Comparison of ENCODE assay signal across 8 cellular contexts in the genomic region with DNA sequence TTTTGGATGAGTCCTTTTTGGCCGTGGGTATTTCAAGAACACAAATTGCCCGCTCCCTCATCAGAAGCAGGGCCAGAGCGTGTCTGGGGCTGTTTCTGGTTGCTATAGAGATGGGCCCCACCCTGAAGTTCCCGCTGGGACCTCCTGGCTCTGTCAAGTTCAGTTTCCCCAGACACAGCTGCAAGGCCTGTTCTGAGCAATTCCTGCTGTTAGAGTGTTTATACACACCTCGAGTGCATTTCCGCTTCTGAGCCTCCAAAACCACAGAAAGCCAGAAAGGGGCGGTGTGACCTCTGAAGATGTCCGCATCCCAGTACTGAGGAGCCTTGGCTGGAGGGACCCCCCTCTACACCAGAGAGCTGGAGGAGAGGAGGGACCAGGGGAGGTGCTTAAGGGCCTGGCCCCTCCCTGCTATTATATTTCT. TPM values are rescaled to one million over a fixed set of nuclear protein-coding genes. Genes with fewer than 3 reads are reported as not detected.
DNase-seq lines count a peak whose midpoint lies in the region; ATAC-seq, FAIRE-seq and TF ChIP-seq lines count a peak whose summit lies in the region.

No MANE protein-coding gene starts in this region.

- POLR2A ChIA-PET in K562 (lab: Yijun Ruan, JAX): interaction anchor here (0.6 to 1.3 kb wide), 7 partner anchors 8 to 116 kb away, joined by 3 to 9 read pairs (median 3); partner anchors contain the start of gene WBP2

- H3K4me2 ChIP-seq in GM23338 (no peak overlapping the region), MM.1S (ENCODE audit: low read depth, low read length) (peak overlapping the region; percentile 90), K562 (ENCODE audit: insufficient read depth, low read length) (peak overlapping the region; percentile 29)

- H3K27me3 ChIP-seq in GM23338 (ENCODE audit: insufficient read depth) (no peaks in the 10 kb centered on the region), MM.1S (replicated peaks; ENCODE audit: insufficient read depth, low read length) (no peaks in the 10 kb centered on the region), K562 (ENCODE audit: control insufficient read depth in 2 of 2, insufficient read depth in 2 of 2, low read length in 2 of 2) (no peaks in the 10 kb centered on the region)

- H3K36me3 Mint-ChIP-seq in GM23338 (ENCODE audit: low read depth) (no peaks in the 10 kb centered on the region; the same call in 2 of the 3 replicates), memory B cell (no peaks in the 10 kb centered on the region)

- intact Hi-C loops in K562 (cut with micrococcal nuclease): no loop called here

- no peak overlapping the region for H3K27ac Mint-ChIP-seq in GM23338
- H3K27ac Mint-ChIP-seq in memory B cell: peak overlapping the region; percentile 93

- TF ChIP-seq CTCF in GM23338 (conservative IDR thresholded peaks at IDR 0.05; ENCODE audit: low read depth in 2 of 2) (peak in 1 of 2 experiments; percentile 43; a peak in 2 of 4 replicates), MM.1S (IDR thresholded peaks at IDR 0.05; ENCODE audit: low read length) (no peak), K562 (IDR thresholded peaks at IDR 0.05 in 2 of 3, conservative IDR thresholded peaks at IDR 0.05 in 1 of 3; ENCODE audit: insufficient read depth in 2 of 3, low read depth in 1 of 3, low read length in 3 of 3) (no peak; a peak in 1 of 6 replicates)

- peak; percentile 32 to 51 for ATAC-seq in activated CD4-positive, CD25-positive, alpha-beta regulatory T cell treated with anti-CD3 and anti-CD28 coated beads, Interleukin-2, amount 50 U/mL, for 24 hours
- peak; percentile 85 for ATAC-seq in GM23338
- ATAC-seq in K562: peak; percentile 76
- peak; percentile 90 for ATAC-seq in memory B cell (ENCODE audit: low read depth)

- H3K79me2 ChIP-seq in GM23338 (replicated peaks; ENCODE audit: insufficient read depth) (no peaks in the 10 kb centered on the region), MM.1S (ENCODE audit: low read length) (no peaks in the 10 kb centered on the region), K562 (ENCODE audit: control insufficient read depth, insufficient read depth, low read length) (no peaks in the 10 kb centered on the region)

- no peaks in the 10 kb centered on the region for H4K20me1 ChIP-seq in GM23338 (replicated peaks; ENCODE audit: insufficient read depth)
- H4K20me1 ChIP-seq in MM.1S (ENCODE audit: insufficient read depth, low read length): no peaks in the 10 kb centered on the region
- H4K20me1 ChIP-seq in K562 (replicated peaks; ENCODE audit: control insufficient read depth, insufficient read depth, low read length): no peaks in the 10 kb centered on the region

- H3K36me3 ChIP-seq in GM23338 (ENCODE audit: insufficient read depth) (no peaks in the 10 kb centered on the region), MM.1S (replicated peaks; ENCODE audit: insufficient read depth, low read length) (no peaks in the 10 kb centered on the region), K562 (ENCODE audit: control insufficient read depth, insufficient read depth, low read length) (no peaks in the 10 kb centered on the region)

- TF ChIP-seq RAD21 in K562 (CRISPR knock-in tag; conservative IDR thresholded peaks at IDR 0.05 in 1 of 2, IDR thresholded peaks at IDR 0.05 in 1 of 2): peak in 1 of 2 experiments; percentile 27; a peak in 2 of 4 replicates

- TF ChIP-seq POLR2A in K562 (conservative IDR thresholded peaks at IDR 0.05): no peak

- H3K9me2 ChIP-seq in GM23338 (ENCODE audit: insufficient read depth): no peaks in the 10 kb centered on the region
- no peaks in the 10 kb centered on the region for H3K9me2 ChIP-seq in MM.1S (replicated peaks; ENCODE audit: insufficient read depth, low read length)

- CTCF ChIA-PET in K562 (lab: Yijun Ruan, JAX; ENCODE audit: low intra/inter-chr PET ratio): no interaction called here

- H3K4me3 Mint-ChIP-seq in GM23338 (no peak overlapping the region), memory B cell (peak overlapping the region; percentile 52)

- TF ChIP-seq EP300 in K562 (IDR thresholded peaks at IDR 0.05; ENCODE audit: low read length): no peak

- no TSS peak for BruUV-seq in K562 (replicated peaks; lab: Mats Ljungman, UMichigan)

- H3K4me1 Mint-ChIP-seq in GM23338: peaks cover 14% of the 10 kb centered on the region
- peaks cover 13% of the 10 kb centered on the region for H3K4me1 Mint-ChIP-seq in memory B cell

- H3K9me1 ChIP-seq in K562 (ENCODE audit: control insufficient read depth, insufficient read depth, low read length): no peaks in the 10 kb centered on the region

- H3K9me3 Mint-ChIP-seq in GM23338 (no peaks in the 10 kb centered on the region), memory B cell (no peaks in the 10 kb centered on the region)

- H3K4me3 ChIP-seq in GM23338 (no peak overlapping the region), MM.1S (ENCODE audit: low read length) (peak overlapping the region; percentile 28; the same call in 1 of the 2 replicates), K562 (no peak overlapping the region)

- in situ Hi-C loops in K562 (cut with MboI): no loop called here

- DNase-seq in activated CD4-positive, CD25-positive, alpha-beta regulatory T cell (lab: John Stamatoyannopoulos, UW): no peak
- DNase-seq in GM23338 (ENCODE audit: low spot score) (peak; percentile 74), MM.1S (peak; percentile 95), K562 (ENCODE audit: extremely low read depth in 1 of 4, low spot score in 3 of 4) (peak in 3 of 4 experiments; percentile 38 to 58 (median 49)), memory B cell (ENCODE audit: low spot score in 2 of 2) (peak; percentile 55 to 62), RKO (ENCODE audit: low spot score) (no peak), mesenteric fat pad (ENCODE audit: low spot score) (no peak)

- H3K27ac ChIP-seq in GM23338 (ENCODE audit: low read depth) (no peak overlapping the region), MM.1S (ENCODE audit: low read length) (peak overlapping the region; percentile 98), K562 (ENCODE audit: extremely low read depth, low read depth, low read length) (peak overlapping the region; percentile 42; the same call in 1 of the 3 replicates)

- H3K4me1 ChIP-seq in GM23338 (ENCODE audit: insufficient read depth): no peaks in the 10 kb centered on the region
- H3K4me1 ChIP-seq in MM.1S (ENCODE audit: low read length): peaks cover 26% of the 10 kb centered on the region
- peaks cover 22 to 34% of the 10 kb centered on the region in 2 experiments for H3K4me1 ChIP-seq in K562 (replicated peaks in 1 of 2; ENCODE audit: control insufficient read depth in 2 of 2, insufficient read depth in 2 of 2, low read length in 2 of 2)

- 40% methylated on average over 8 of the region's 8 CpGs for WGBS in K562 (ENCODE audit: insufficient coverage, low coverage, missing lambda C conversion rate)

- peak overlapping the region; percentile 78 for H3K9ac ChIP-seq in MM.1S (ENCODE audit: low read length)
- peak overlapping the region; percentile 13; a peak in 2 of 4 replicates for H3K9ac ChIP-seq in K562 (ENCODE audit: insufficient read depth in 1 of 2, low read depth in 2 of 2, low read length in 2 of 2)

- H3F3A ChIP-seq in GM23338 (replicated peaks; ENCODE audit: low read depth) (0 out of 2 replicates have a peak, but pooled peaks cover 12% of the 10 kb centered on the region), MM.1S (ENCODE audit: insufficient read depth, low read length) (peaks cover 19% of the 10 kb centered on the region)

- H2AFZ ChIP-seq in GM23338 (no peak overlapping the region), MM.1S (ENCODE audit: low read length) (peak overlapping the region; percentile 15; the same call in 1 of the 2 replicates), K562 (ENCODE audit: low read depth, low read length) (peak overlapping the region; percentile 73)

- H3K9me3 ChIP-seq in MM.1S (replicated peaks; ENCODE audit: insufficient read depth, low read length) (no peaks in the 10 kb centered on the region), K562 (replicated peaks; ENCODE audit: control insufficient read depth, insufficient read depth, low read depth, low read length) (no peaks in the 10 kb centered on the region)

- peaks cover 17% of the 10 kb centered on the region for H3K27me3 Mint-ChIP-seq in GM23338 (ENCODE audit: insufficient read depth, low read depth, poor library complexity)
- no peaks in the 10 kb centered on the region for H3K27me3 Mint-ChIP-seq in memory B cell

- FAIRE-seq in K562 (lab: Jason Lieb, UNC): peak; percentile 49

RNA-seq across cellular contexts. Expression of gene WBP2, which starts 9.3 kb away (rescaled TPM):
- 34.9 and 36.2 TPM in 2 replicates for total RNA-seq in GM23338 (2014; rRNA removed; shearing (Covaris generic))
- polyA plus RNA-seq in GM23338 (2016; fragmentation: Nextera tagmentation; extraction: Ambion mirVana) (59.5 and 63.5 TPM in 2 replicates), K562 (2011; rRNA removed) (20.0 and 81.3 TPM in 2 replicates), K562 (2014; fragmentation: Illumina TruSeq; extraction: Trizol) (68.6 and 96.0 TPM in 2 replicates), K562 (2014; fragmentation: Nextera tagmentation; extraction: Ambion mirVana) (1 to 10 TPM; 2.2 to 3.7 TPM), K562 (2014; rRNA removed) (30.9 and 33.1 TPM in 2 replicates)
- 86.2 and 163 TPM in 2 replicates for total RNA-seq in K562 (2011; cell fraction: chromatin; rRNA removed; ENCODE audit: low replicate concordance)
- 82.5 and 95.5 TPM in 2 replicates for total RNA-seq in K562 (2011; cell fraction: nucleolus; rRNA removed)
- 79.1 and 87.2 TPM in 2 replicates for total RNA-seq in K562 (2011; cell fraction: nucleoplasm; rRNA removed)
- total RNA-seq in K562 (2014; rRNA removed) (25.2 and 35.8 TPM in 2 replicates), K562 (2014; rRNA removed; fragmentation: Illumina TruSeq; extraction: Trizol) (18.1 and 22.9 TPM in 2 replicates), K562 (2015; rRNA removed; fragmentation: Illumina TruSeq; extraction: Trizol) (13.8 and 16.2 TPM in 2 replicates), K562 (2021) (63.5 and 74.3 TPM in 2 replicates), mesenteric fat pad (125 TPM)
- polyA plus RNA-seq in K562 (2011; cell fraction: cytosol; rRNA removed): 25.6 and 40.9 TPM in 2 replicates
- 60.4 and 70.3 TPM in 2 replicates for polyA plus RNA-seq in K562 (2011; cell fraction: nucleus; rRNA removed)
- 83.9 and 158 TPM in 2 replicates for polyA plus RNA-seq in K562 (2012)
- polyA minus RNA-seq in K562 (2011; rRNA and poly(A)+ RNA removed): 25.4 and 47.1 TPM in 2 replicates
- polyA minus RNA-seq in K562 (2011; cell fraction: cytosol; rRNA and poly(A)+ RNA removed): 45.1 and 49.2 TPM in 2 replicates
- polyA minus RNA-seq in K562 (2011; cell fraction: nucleus; rRNA and poly(A)+ RNA removed): 30.4 and 43.1 TPM in 2 replicates

RNA-seq across cellular contexts. Expression of gene TRIM47, which starts 13.9 kb away (rescaled TPM):
- 9.9 and 12.5 TPM in 2 replicates for total RNA-seq in GM23338 (2014; rRNA removed; shearing (Covaris generic))
- polyA plus RNA-seq in GM23338 (2016; fragmentation: Nextera tagmentation; extraction: Ambion mirVana): 7.2 TPM in 2 replicates
- 3.4 and 21.0 TPM in 2 replicates for total RNA-seq in K562 (2011; cell fraction: chromatin; rRNA removed; ENCODE audit: low replicate concordance)
- total RNA-seq in K562 (2011; cell fraction: nucleolus; rRNA removed): 13.6 and 18.0 TPM in 2 replicates
- 5.5 and 10.1 TPM in 2 replicates for total RNA-seq in K562 (2011; cell fraction: nucleoplasm; rRNA removed)
- total RNA-seq in K562 (2014; rRNA removed): 4.0 and 4.6 TPM in 2 replicates
- total RNA-seq in K562 (2014; rRNA removed; fragmentation: Illumina TruSeq; extraction: Trizol): 1.0 and 1.1 TPM in 2 replicates
- total RNA-seq in K562 (2015; rRNA removed; fragmentation: Illumina TruSeq; extraction: Trizol): 3.9 and 4.3 TPM in 2 replicates
- total RNA-seq in K562 (2021): 5.8 and 6.1 TPM in 2 replicates
- 3.2 and 5.6 TPM in 2 replicates for polyA plus RNA-seq in K562 (2011; rRNA removed)
- polyA plus RNA-seq in K562 (2011; cell fraction: cytosol; rRNA removed): 5.1 and 9.1 TPM in 2 replicates
- 15.5 and 18.6 TPM in 2 replicates for polyA plus RNA-seq in K562 (2011; cell fraction: nucleus; rRNA removed)
- polyA plus RNA-seq in K562 (2012): 4.2 and 6.8 TPM in 2 replicates
- 1.9 and 3.4 TPM in 2 replicates for polyA plus RNA-seq in K562 (2014; fragmentation: Illumina TruSeq; extraction: Trizol)
- polyA plus RNA-seq in K562 (2014; fragmentation: Nextera tagmentation; extraction: Ambion mirVana): under 1 TPM; 0.56 to 0.63 TPM
- 3.7 and 5.5 TPM in 2 replicates for polyA plus RNA-seq in K562 (2014; rRNA removed)
- 1.9 and 2.6 TPM in 2 replicates for polyA minus RNA-seq in K562 (2011; rRNA and poly(A)+ RNA removed)
- polyA minus RNA-seq in K562 (2011; cell fraction: cytosol; rRNA and poly(A)+ RNA removed): 4.6 and 5.6 TPM in 2 replicates
- 8.6 and 9.2 TPM in 2 replicates for polyA minus RNA-seq in K562 (2011; cell fraction: nucleus; rRNA and poly(A)+ RNA removed)
- 35.7 TPM for total RNA-seq in mesenteric fat pad

RNA-seq across cellular contexts. Expression of gene UNC13D, which starts 20.3 kb away (rescaled TPM):
- total RNA-seq in GM23338 (2014; rRNA removed; shearing (Covaris generic)): 3.8 and 5.9 TPM in 2 replicates
- 10.5 and 10.8 TPM in 2 replicates for polyA plus RNA-seq in GM23338 (2016; fragmentation: Nextera tagmentation; extraction: Ambion mirVana)
- total RNA-seq in K562 (2011; cell fraction: chromatin; rRNA removed; ENCODE audit: low replicate concordance): 235 and 813 TPM in 2 replicates
- total RNA-seq in K562 (2011; cell fraction: nucleolus; rRNA removed): 592 and 605 TPM in 2 replicates
- 287 and 294 TPM in 2 replicates for total RNA-seq in K562 (2011; cell fraction: nucleoplasm; rRNA removed)
- 150 and 207 TPM in 2 replicates for total RNA-seq in K562 (2014; rRNA removed)
- 22.9 and 31.6 TPM in 2 replicates for total RNA-seq in K562 (2014; rRNA removed; fragmentation: Illumina TruSeq; extraction: Trizol)
- 74.2 and 74.8 TPM in 2 replicates for total RNA-seq in K562 (2015; rRNA removed; fragmentation: Illumina TruSeq; extraction: Trizol)
- total RNA-seq in K562 (2021): 222 and 244 TPM in 2 replicates
- 69.2 and 129 TPM in 2 replicates for polyA plus RNA-seq in K562 (2011; rRNA removed)
- polyA plus RNA-seq in K562 (2011; cell fraction: cytosol; rRNA removed): 51.7 and 114 TPM in 2 replicates
- polyA plus RNA-seq in K562 (2011; cell fraction: nucleus; rRNA removed): 454 and 648 TPM in 2 replicates
- polyA plus RNA-seq in K562 (2012): 163 and 235 TPM in 2 replicates
- polyA plus RNA-seq in K562 (2014; fragmentation: Illumina TruSeq; extraction: Trizol): 66.9 and 108 TPM in 2 replicates
- polyA plus RNA-seq in K562 (2014; fragmentation: Nextera tagmentation; extraction: Ambion mirVana): 1 to 10 TPM in 1 of 2 experiments, under 1 TPM in 1; 0.86 to 1.9 TPM
- 147 and 160 TPM in 2 replicates for polyA plus RNA-seq in K562 (2014; rRNA removed)
- polyA minus RNA-seq in K562 (2011; rRNA and poly(A)+ RNA removed): 34.9 and 44.0 TPM in 2 replicates
- polyA minus RNA-seq in K562 (2011; cell fraction: cytosol; rRNA and poly(A)+ RNA removed): 92.5 and 106 TPM in 2 replicates
- 163 and 184 TPM in 2 replicates for polyA minus RNA-seq in K562 (2011; cell fraction: nucleus; rRNA and poly(A)+ RNA removed)
- 12.8 TPM for total RNA-seq in mesenteric fat pad

RNA-seq across cellular contexts. Expression of gene TRIM65, which starts 32.3 kb away (rescaled TPM):
- total RNA-seq in GM23338 (2014; rRNA removed; shearing (Covaris generic)): 53.8 and 54.0 TPM in 2 replicates
- polyA plus RNA-seq in GM23338 (2016; fragmentation: Nextera tagmentation; extraction: Ambion mirVana) (13.8 and 15.0 TPM in 2 replicates), K562 (2011; rRNA removed) (19.5 and 22.1 TPM in 2 replicates), K562 (2014; fragmentation: Illumina TruSeq; extraction: Trizol) (22.9 and 26.1 TPM in 2 replicates), K562 (2014; fragmentation: Nextera tagmentation; extraction: Ambion mirVana) (1 to 10 TPM; 2.8 to 5.8 TPM), K562 (2014; rRNA removed) (33.7 and 34.1 TPM in 2 replicates)
- 19.3 and 28.3 TPM in 2 replicates for total RNA-seq in K562 (2011; cell fraction: chromatin; rRNA removed; ENCODE audit: low replicate concordance)
- 19.3 and 26.6 TPM in 2 replicates for total RNA-seq in K562 (2011; cell fraction: nucleolus; rRNA removed)
- 25.9 and 39.3 TPM in 2 replicates for total RNA-seq in K562 (2011; cell fraction: nucleoplasm; rRNA removed)
- total RNA-seq in K562 (2014; rRNA removed) (34.3 and 47.5 TPM in 2 replicates), K562 (2014; rRNA removed; fragmentation: Illumina TruSeq; extraction: Trizol) (16.2 and 20.0 TPM in 2 replicates), K562 (2015; rRNA removed; fragmentation: Illumina TruSeq; extraction: Trizol) (26.6 and 28.2 TPM in 2 replicates), K562 (2021) (45.5 and 45.7 TPM in 2 replicates), mesenteric fat pad (20.9 TPM)
- 25.9 and 37.2 TPM in 2 replicates for polyA plus RNA-seq in K562 (2011; cell fraction: cytosol; rRNA removed)
- polyA plus RNA-seq in K562 (2011; cell fraction: nucleus; rRNA removed): 20.7 and 27.8 TPM in 2 replicates
- polyA plus RNA-seq in K562 (2012): 26.3 and 33.8 TPM in 2 replicates
- polyA minus RNA-seq in K562 (2011; rRNA and poly(A)+ RNA removed): 6.3 and 7.0 TPM in 2 replicates
- 14.6 and 24.0 TPM in 2 replicates for polyA minus RNA-seq in K562 (2011; cell fraction: cytosol; rRNA and poly(A)+ RNA removed)
- 6.7 and 8.7 TPM in 2 replicates for polyA minus RNA-seq in K562 (2011; cell fraction: nucleus; rRNA and poly(A)+ RNA removed)

RNA-seq across cellular contexts. Expression of gene MRPL38, which starts 40.2 kb away (rescaled TPM):
- total RNA-seq in GM23338 (2014; rRNA removed; shearing (Covaris generic)): 47.2 and 63.6 TPM in 2 replicates
- polyA plus RNA-seq in GM23338 (2016; fragmentation: Nextera tagmentation; extraction: Ambion mirVana) (86.7 and 90.0 TPM in 2 replicates), K562 (2011; rRNA removed) (43.6 and 104 TPM in 2 replicates), K562 (2014; fragmentation: Illumina TruSeq; extraction: Trizol) (63.6 and 69.3 TPM in 2 replicates), K562 (2014; fragmentation: Nextera tagmentation; extraction: Ambion mirVana) (10 to 100 TPM in 1 of 2 experiments, 1 to 10 TPM in 1; 4.5 to 13.6 TPM), K562 (2014; rRNA removed) (74.0 and 77.0 TPM in 2 replicates)
- total RNA-seq in K562 (2011; cell fraction: chromatin; rRNA removed; ENCODE audit: low replicate concordance): 88.0 and 309 TPM in 2 replicates
- 283 and 294 TPM in 2 replicates for total RNA-seq in K562 (2011; cell fraction: nucleolus; rRNA removed)
- 137 and 171 TPM in 2 replicates for total RNA-seq in K562 (2011; cell fraction: nucleoplasm; rRNA removed)
- total RNA-seq in K562 (2014; rRNA removed) (48.5 and 75.0 TPM in 2 replicates), K562 (2014; rRNA removed; fragmentation: Illumina TruSeq; extraction: Trizol) (27.8 and 35.4 TPM in 2 replicates), K562 (2015; rRNA removed; fragmentation: Illumina TruSeq; extraction: Trizol) (72.6 and 73.6 TPM in 2 replicates), K562 (2021) (154 and 155 TPM in 2 replicates), mesenteric fat pad (70.8 TPM)
- 59.5 and 89.1 TPM in 2 replicates for polyA plus RNA-seq in K562 (2011; cell fraction: cytosol; rRNA removed)
- polyA plus RNA-seq in K562 (2011; cell fraction: nucleus; rRNA removed): 334 and 446 TPM in 2 replicates
- 66.7 and 93.4 TPM in 2 replicates for polyA plus RNA-seq in K562 (2012)
- polyA minus RNA-seq in K562 (2011; rRNA and poly(A)+ RNA removed): 14.0 and 20.7 TPM in 2 replicates
- 44.3 and 58.0 TPM in 2 replicates for polyA minus RNA-seq in K562 (2011; cell fraction: cytosol; rRNA and poly(A)+ RNA removed)
- polyA minus RNA-seq in K562 (2011; cell fraction: nucleus; rRNA and poly(A)+ RNA removed): 68.3 and 81.8 TPM in 2 replicates

Comparison
In these comparisons a context has a peak if more than half of its experiments do, and no peak if none do; other contexts are left out.
1. DNase-seq: peak in GM23338 (single experiment), MM.1S (single experiment), K562 (3 of 4) and memory B cell (2 of 2); none in activated CD4-positive, CD25-positive, alpha-beta regulatory T cell (0 of 4), RKO (single experiment) and mesenteric fat pad (single experiment).
2. Peak in every context shown above with its lines, with median percentiles within 50 percentile points of each other: ATAC-seq.